Comparison of ENCODE assay signal across 28 cellular contexts in genomic region chr7:150999001-150999400, GRCh38. TPM values are rescaled to one million over a fixed set of nuclear protein-coding genes. Genes with fewer than 3 reads are reported as not detected.
"Had no signal": no experiment of that assay in that cellular context is flagged by ENCODE, and none has a peak within 500 bp of the region (broad histone marks: within the 10 kb centered on the region; RNA-seq: fewer than 3 reads in every experiment).

No MANE protein-coding gene starts in this region.

- H3K9me3 ChIP-seq: left ventricle myocardium inferior, mucosa of descending colon, pancreas, prostate gland, right lobe of liver, tibial nerve, uterus had no signal

- H3K27me3 Mint-ChIP-seq: naive thymus-derived CD4-positive, alpha-beta T cell; stimulated activated naive CD8-positive, alpha-beta T cell treated with anti-CD3 and anti-CD28 coated beads, Interleukin-15, amount 100 ng/mL, for 72 hours had no signal

- H3K36me3 Mint-ChIP-seq: natural killer cell treated with Interleukin-12 subunit alpha and Interleukin-12 subunit beta and Interleukin-15 and Interleukin-18, amount 100 ng/mL, for 72 hours; stimulated activated memory B cell treated with anti-CD40 and anti-IgM and Interleukin-4, amounts not matched to agents 10 μg/mL and 1 μg/mL and 100 μg/mL, for 72 hours; type B pancreatic cell had no signal

- H3K4me3 Mint-ChIP-seq: natural killer cell treated with Interleukin-12 subunit alpha and Interleukin-12 subunit beta and Interleukin-15 and Interleukin-18, amount 100 ng/mL, for 72 hours; stimulated activated memory B cell treated with anti-CD40 and anti-IgM and Interleukin-4, amounts not matched to agents 10 μg/mL and 1 μg/mL and 100 μg/mL, for 72 hours; stimulated activated naive CD8-positive, alpha-beta T cell treated with anti-CD3 and anti-CD28 coated beads, Interleukin-15, amount 100 ng/mL, for 72 hours; type B pancreatic cell had no signal

- DNase-seq: hippocampal formation; left ventricle myocardium inferior; mesendoderm; midbrain; mucosa of descending colon; naive thymus-derived CD4-positive, alpha-beta T cell; nucleus accumbens; retina; right lobe of liver; stimulated activated CD4-positive, alpha-beta T cell treated with anti-CD3 and anti-CD28 coated beads, Interleukin-1b, Interleukin-23, amount 100 ng/mL, for 48 hours; stimulated activated CD4-positive, alpha-beta T cell treated with anti-CD3 and anti-CD28 coated beads, Interleukin-2, amount 100 ng/mL, for 48 hours; stimulated activated CD8-positive, alpha-beta memory T cell treated with anti-CD3 and anti-CD28 coated beads, Interleukin-4, amount 100 ng/mL, for 48 hours; stimulated activated naive CD4-positive, alpha-beta T cell treated with Interleukin-2 at 50 U/mL for 16 hours; stimulated activated naive CD8-positive, alpha-beta T cell treated with anti-CD3 and anti-CD28 coated beads, Interleukin-15, amount 100 ng/mL, for 72 hours; substantia nigra; uterus had no signal

- H3K27ac Mint-ChIP-seq: natural killer cell treated with Interleukin-12 subunit alpha and Interleukin-12 subunit beta and Interleukin-15 and Interleukin-18, amount 100 ng/mL, for 72 hours; stimulated activated memory B cell treated with anti-CD40 and anti-IgM and Interleukin-4, amounts not matched to agents 10 μg/mL and 1 μg/mL and 100 μg/mL, for 72 hours; stimulated activated naive CD8-positive, alpha-beta T cell treated with anti-CD3 and anti-CD28 coated beads, Interleukin-15, amount 100 ng/mL, for 72 hours; type B pancreatic cell had no signal

- H3K4me1 ChIP-seq: pancreas, prostate gland, right lobe of liver, uterus had no signal

- H3K36me3 ChIP-seq: pancreas, prostate gland, right lobe of liver, tibial nerve, uterus had no signal

- H3K4me3 ChIP-seq: left ventricle myocardium inferior, lung, mucosa of descending colon, pancreas, prostate gland, right lobe of liver, smooth muscle cell, tibial nerve, uterus had no signal

- H3K9me3 Mint-ChIP-seq: natural killer cell treated with Interleukin-12 subunit alpha and Interleukin-12 subunit beta and Interleukin-15 and Interleukin-18, amount 100 ng/mL, for 72 hours; stimulated activated memory B cell treated with anti-CD40 and anti-IgM and Interleukin-4, amounts not matched to agents 10 μg/mL and 1 μg/mL and 100 μg/mL, for 72 hours; stimulated activated naive CD8-positive, alpha-beta T cell treated with anti-CD3 and anti-CD28 coated beads, Interleukin-15, amount 100 ng/mL, for 72 hours; type B pancreatic cell had no signal

- H3K27ac ChIP-seq: left ventricle myocardium inferior, pancreas, prostate gland, right lobe of liver, tibial nerve, uterus had no signal

- H3K27me3 ChIP-seq: pancreas, right lobe of liver, uterus had no signal

- ATAC-seq: mucosa of descending colon; pancreas; right lobe of liver; stimulated activated memory B cell treated with anti-CD40 and anti-IgM and Interleukin-4, amounts not matched to agents 10 μg/mL and 1 μg/mL and 100 μg/mL, for 72 hours; stimulated activated naive CD8-positive, alpha-beta T cell treated with anti-CD3 and anti-CD28 coated beads, Interleukin-15, amount 100 ng/mL, for 72 hours had no signal

RNA-seq across cellular contexts. Expression of gene NOS3, which starts 8.2 kb away (rescaled TPM):
- total RNA-seq: myocyte, osteoblast had no signal
- polyA plus RNA-seq: neural cell had no signal

RNA-seq across cellular contexts. Expression of gene KCNH2, which starts 20.9 kb away (rescaled TPM):
- total RNA-seq: osteoblast had no signal

RNA-seq across cellular contexts. Expression of gene ATG9B, which starts 25.3 kb away (rescaled TPM):
- total RNA-seq: left ventricle myocardium inferior, osteoblast, skeletal muscle tissue, tibial nerve had no signal

RNA-seq across cellular contexts. Expression of gene ASIC3, which starts 49.3 kb away (rescaled TPM):
- total RNA-seq: skeletal muscle tissue had no signal
- polyA plus RNA-seq: naive thymus-derived CD4-positive, alpha-beta T cell had no signal
